ENCODE assay signal across 14 cellular contexts in genomic region chr18:79786781-79787526, GRCh38. TPM values are rescaled to one million over a fixed set of nuclear protein-coding genes. Genes with fewer than 3 reads are reported as not detected.
DNase-seq lines count a peak whose midpoint lies in the region; TF ChIP-seq lines count a peak whose summit lies in the region.
"Had no signal": no experiment of that assay in that cellular context is flagged by ENCODE, and none has a peak within 500 bp of the region (broad histone marks: within the 10 kb centered on the region; RNA-seq: fewer than 3 reads in every experiment).

No MANE protein-coding gene starts in this region.

- H3K4me3 Mint-ChIP-seq in glutamatergic neuron (ENCODE audit: unreplicated experiment), result peak overlapping the region; percentile 75
- H3K4me3 Mint-ChIP-seq: activated CD8-positive, alpha-beta memory T cell treated with anti-CD3 and anti-CD28 coated beads, Interleukin-2, amount 10 ng/mL, durations not matched to agents 7 days and 5 days; central memory CD8-positive, alpha-beta T cell had no signal

- no peaks in the 10 kb centered on the region for H3K9me2 ChIP-seq in MM.1S (replicated peaks; ENCODE audit: insufficient read depth, low read length)

- no peak overlapping the region for H3K9ac ChIP-seq in MM.1S (ENCODE audit: low read length)

- H3K79me2 ChIP-seq in MM.1S (ENCODE audit: low read length), result no peaks in the 10 kb centered on the region

- no peaks in the 10 kb centered on the region for H3K36me3 Mint-ChIP-seq in glutamatergic neuron (ENCODE audit: unreplicated experiment)

- DNase-seq in activated effector memory CD4-positive, alpha-beta T cell treated with anti-CD3 and anti-CD28 coated beads, Interleukin-2, amount 50 U/mL, for 16 hours, result peak; percentile 41
- no peak for DNase-seq in activated effector memory CD4-positive, alpha-beta T cell treated with Interleukin-2 at 50 U/mL for 16 hours
- DNase-seq in NOMO-1 (lab: John Stamatoyannopoulos, UW; ENCODE audit: unreplicated experiment in 2 of 2) (peak; percentile 42 to 61), glutamatergic neuron (peak; percentile 6), stromal cell of bone marrow (ENCODE audit: low read depth) (peak; percentile 25), NCI-H1436 (lab: John Stamatoyannopoulos, UW) (no peak), MM.1S (no peak)
- no peak for DNase-seq in central memory CD4-positive, alpha-beta T cell
- DNase-seq: 8988T; activated CD8-positive, alpha-beta memory T cell treated with anti-CD3 and anti-CD28 coated beads, Interleukin-2, amount 10 ng/mL, durations not matched to agents 7 days and 5 days; activated naive CD4-positive, alpha-beta T cell treated with anti-CD3 and anti-CD28 coated beads, Interleukin-2, amount 50 U/mL, for 16 hours had no signal

- no peaks in the 10 kb centered on the region for H3K9me3 ChIP-seq in MM.1S (replicated peaks; ENCODE audit: insufficient read depth, low read length)

- H3K36me3 ChIP-seq in MM.1S (replicated peaks; ENCODE audit: insufficient read depth, low read length), result no peaks in the 10 kb centered on the region

- TF ChIP-seq CTCF in glutamatergic neuron (IDR thresholded peaks at IDR 0.05; ENCODE audit: partially characterized antibody, unreplicated experiment), result no peak
- no peak for TF ChIP-seq CTCF in MM.1S (IDR thresholded peaks at IDR 0.05; ENCODE audit: low read length)

- no peak overlapping the region for H3K27ac Mint-ChIP-seq in glutamatergic neuron (ENCODE audit: unreplicated experiment)
- H3K27ac Mint-ChIP-seq: activated CD8-positive, alpha-beta memory T cell treated with anti-CD3 and anti-CD28 coated beads, Interleukin-2, amount 10 ng/mL, durations not matched to agents 7 days and 5 days had no signal

- no peaks in the 10 kb centered on the region for H3K4me1 ChIP-seq in MM.1S (ENCODE audit: low read length)

- H4K20me1 ChIP-seq in MM.1S (ENCODE audit: insufficient read depth, low read length), result no peaks in the 10 kb centered on the region

- H3K27me3 Mint-ChIP-seq in glutamatergic neuron (ENCODE audit: unreplicated experiment), result peaks cover 21% of the 10 kb centered on the region

- peaks cover 14% of the 10 kb centered on the region for H3K4me1 Mint-ChIP-seq in glutamatergic neuron (ENCODE audit: low read depth, unreplicated experiment)

- H2AFZ ChIP-seq in MM.1S (ENCODE audit: low read length), result no peak overlapping the region

- H3K4me3 ChIP-seq in MM.1S (ENCODE audit: low read length), result no peak overlapping the region
- H3K4me3 ChIP-seq: lung had no signal

- H3K27me3 ChIP-seq in MM.1S (replicated peaks; ENCODE audit: insufficient read depth, low read length), result no peaks in the 10 kb centered on the region

- no peaks in the 10 kb centered on the region for H3F3A ChIP-seq in MM.1S (ENCODE audit: insufficient read depth, low read length)

- H3K9me3 Mint-ChIP-seq in glutamatergic neuron (ENCODE audit: unreplicated experiment), result peaks cover 13% of the 10 kb centered on the region
- H3K9me3 Mint-ChIP-seq: central memory CD8-positive, alpha-beta T cell had no signal

- no peak overlapping the region for H3K4me2 ChIP-seq in MM.1S (ENCODE audit: low read depth, low read length)

- no peak overlapping the region for H3K27ac ChIP-seq in MM.1S (ENCODE audit: low read length)
- H3K27ac ChIP-seq: skin epidermis had no signal

RNA-seq across cellular contexts. Expression of gene KCNG2, which starts 10.8 kb away (rescaled TPM):
- 1.6 TPM for total RNA-seq in glutamatergic neuron (ENCODE audit: unreplicated experiment)
- total RNA-seq: activated CD8-positive, alpha-beta memory T cell treated with anti-CD3 and anti-CD28 coated beads, Interleukin-2, amount 10 ng/mL, durations not matched to agents 7 days and 5 days had no signal

Comparison
In these comparisons a context has a peak if more than half of its experiments do, and no peak if none do; other contexts are left out.
1. DNase-seq: peak in activated effector memory CD4-positive, alpha-beta T cell treated with anti-CD3 and anti-CD28 coated beads, Interleukin-2, amount 50 U/mL, for 16 hours (single experiment), NOMO-1 (2 of 2), glutamatergic neuron (single experiment) and stromal cell of bone marrow (single experiment); none in activated effector memory CD4-positive, alpha-beta T cell treated with Interleukin-2 at 50 U/mL for 16 hours (single experiment), central memory CD4-positive, alpha-beta T cell (single experiment), NCI-H1436 (single experiment) and MM.1S (single experiment).